8 cellular contexts compared by ENCODE assay signal in genomic region chr19:44718441-44719261, GRCh38. TPM values are rescaled to one million over a fixed set of nuclear protein-coding genes. Genes with fewer than 3 reads are reported as not detected.
A peak's percentile ranks its signal among the peaks of the same experiment; 100 is the strongest.
DNase-seq lines count a peak whose midpoint lies in the region; ATAC-seq and TF ChIP-seq lines count a peak whose summit lies in the region.

No MANE protein-coding gene starts in this region.

- H3K27me3 ChIP-seq in IMR-90 (ENCODE audit: control insufficient read depth, insufficient read depth, low read length) (no peaks in the 10 kb centered on the region), thyroid gland (no peaks in the 10 kb centered on the region)

- POLR2A ChIA-PET in IMR-90 (lab: Charles Lee; ENCODE audit: unreplicated experiment) = interaction anchor here (0.6 kb wide), 2 partner anchors 12 to 185 kb away, joined by 3 to 6 read pairs; no protein-coding TSS in a partner anchor

- H3K9me3 ChIP-seq in IMR-90 (ENCODE audit: control insufficient read depth, insufficient read depth, low read length) = peaks cover 6% of the 10 kb centered on the region
- H3K9me3 ChIP-seq in thyroid gland = no peaks in the 10 kb centered on the region

- peak; percentile 56 for DNase-seq in IMR-90
- DNase-seq in cardiac fibroblast (ENCODE audit: low read depth in 2 of 2) = peak; percentile 59 to 94
- DNase-seq in left kidney (ENCODE audit: low read depth, low spot score) = peak; percentile 95
- DNase-seq in thyroid gland = peak; percentile 96
- no peak for DNase-seq in mesenteric fat pad (ENCODE audit: low spot score)
- DNase-seq in stimulated activated CD4-positive, alpha-beta T cell treated with anti-CD3 and anti-CD28 coated beads, Interleukin-4, amount 100 ng/mL, for 4 hours = no peak

- H3K56ac ChIP-seq in IMR-90 (ENCODE audit: extremely low read depth, insufficient read depth, low read length) = peak overlapping the region; percentile 24; the same call in 1 of the 2 replicates

- H4K5ac ChIP-seq in IMR-90 (ENCODE audit: low read depth, low read length) = peak overlapping the region; percentile 27

- in situ Hi-C loops in IMR-90 (cut with MboI; ENCODE audit: low sequenced_read_pairs) = no loop called here

- H3K9ac ChIP-seq in IMR-90 (ENCODE audit: low read depth, low read length) = peak overlapping the region; percentile 0; the same call in 1 of the 2 replicates

- WGBS in IMR-90 (ENCODE audit: extremely low coverage in 2 of 2, insufficient read length in 1 of 2), 2 experiments = no CpG with 5 or more reads among the region's 11 CpGs
- 12 to 15% methylated on average over 8 to 11 of the region's 11 CpGs for WGBS in thyroid gland, 2 donors

- ATAC-seq in IMR-90 (ENCODE audit: low read depth) (peak; percentile 69), GM21360 (IDR thresholded peaks at IDR 0.05; ENCODE audit: unreplicated experiment) (no peak), HG03520 (IDR thresholded peaks at IDR 0.05; ENCODE audit: unreplicated experiment) (no peak)

- TF ChIP-seq CTCF in IMR-90 (conservative IDR thresholded peaks at IDR 0.05; ENCODE audit: low read depth, low read length) (no peak), cardiac fibroblast (IDR thresholded peaks at IDR 0.05; ENCODE audit: low read depth, low read length) (no peak), thyroid gland (IDR thresholded peaks at IDR 0.05) (no peak)

- no peak overlapping the region for H3K4me3 ChIP-seq in IMR-90 (ENCODE audit: insufficient read depth, low read depth, low read length)
- peak overlapping the region in 1 of 2 donors; percentile 28 for H3K4me3 ChIP-seq in cardiac fibroblast (replicated peaks in 1 of 2; ENCODE audit: low read depth in 2 of 2, low read length in 2 of 2)
- H3K4me3 ChIP-seq in thyroid gland (replicated peaks in 1 of 3) = no peak overlapping the region

- TF ChIP-seq POLR2A in IMR-90 (IDR thresholded peaks at IDR 0.05; ENCODE audit: low read depth, low read length) (no peak), thyroid gland (IDR thresholded peaks at IDR 0.05) (peak in 1 of 2 donors; percentile 28)

- H2BK120ac ChIP-seq in IMR-90 (ENCODE audit: low read depth, low read length) = peak overlapping the region; percentile 98

- H3K4ac ChIP-seq in IMR-90 (ENCODE audit: low read depth, low read length) = peak overlapping the region; percentile 96

- intact Hi-C loops in IMR-90 (cut with micrococcal nuclease) (no loop called here), thyroid gland (cut with DNase I) (no loop called here)

- CTCF ChIA-PET in IMR-90 (lab: Yijun Ruan, JAX) = interaction anchor here (0.6 to 1.8 kb wide), 4 partner anchors 29 to 56 kb away, joined by 3 to 4 read pairs (median 3); no protein-coding TSS in a partner anchor

- H2BK15ac ChIP-seq in IMR-90 (ENCODE audit: low read depth, low read length) = peak overlapping the region; percentile 100; the same call in 2 of the 3 replicates

- peak overlapping the region; percentile 93 for H3K14ac ChIP-seq in IMR-90 (replicated peaks; ENCODE audit: low read depth, low read length)

- H4K91ac ChIP-seq in IMR-90 (ENCODE audit: insufficient read depth, low read depth, low read length) = peak overlapping the region; percentile 97

- H3K79me1 ChIP-seq in IMR-90 (ENCODE audit: low read depth in 1 of 2, low read length in 2 of 2) = no peaks in the 10 kb centered on the region

- H2AK9ac ChIP-seq in IMR-90 (replicated peaks; ENCODE audit: low read depth, low read length, poor library complexity) = peak overlapping the region; percentile 99

- no peaks in the 10 kb centered on the region for H4K20me1 ChIP-seq in IMR-90 (ENCODE audit: insufficient read depth, low read length)

- no TSS peak for BruUV-seq in IMR-90 (replicated peaks; lab: Mats Ljungman, UMichigan)

- H3K4me1 ChIP-seq in IMR-90 (ENCODE audit: control insufficient read depth, insufficient read depth, low read length) (peaks cover 11% of the 10 kb centered on the region), thyroid gland (peaks cover 24 to 46% of the 10 kb centered on the region in 2 donors)

- peak overlapping the region; percentile 41 for H2BK5ac ChIP-seq in IMR-90 (ENCODE audit: low read depth, low read length, poor library complexity, severe bottlenecking)

- H2AK5ac ChIP-seq in IMR-90 (ENCODE audit: low read depth, low read length) = peak overlapping the region; percentile 98

- peak overlapping the region; percentile 8; the same call in 1 of the 2 replicates for H3K4me2 ChIP-seq in IMR-90 (ENCODE audit: low read depth, low read length)

- H2AFZ ChIP-seq in IMR-90 (replicated peaks; ENCODE audit: low read length, poor library complexity) = peak overlapping the region; percentile 99

- peak overlapping the region; percentile 11; the same call in 1 of the 2 replicates for H3K18ac ChIP-seq in IMR-90 (ENCODE audit: low read depth, low read length)

- no peak for TF ChIP-seq RAD21 in IMR-90 (IDR thresholded peaks at IDR 0.05; ENCODE audit: low read length)

- peak overlapping the region; percentile 93 for H2BK20ac ChIP-seq in IMR-90 (ENCODE audit: low read depth, low read length)

- H3K36me3 ChIP-seq in IMR-90 (ENCODE audit: control insufficient read depth, insufficient read depth, low read length) (no peaks in the 10 kb centered on the region), thyroid gland (no peaks in the 10 kb centered on the region)

- dilution Hi-C loops in IMR-90 (cut with HindIII; ENCODE audit: low sequenced_read_pairs, unreplicated experiment) = no loop called here

- peaks cover 10% of the 10 kb centered on the region for H3K9me1 ChIP-seq in IMR-90 (ENCODE audit: insufficient read depth, low read length)

- peak overlapping the region; percentile 66 to 97 for H4K8ac ChIP-seq in IMR-90 (ENCODE audit: low read depth in 2 of 2, low read length in 2 of 2)

- peak overlapping the region; percentile 79; the same call in 1 of the 2 replicates for H3K23ac ChIP-seq in IMR-90 (ENCODE audit: low read depth, low read length)

- H3K27ac ChIP-seq in IMR-90 (ENCODE audit: insufficient read depth, low read length) = peak overlapping the region; percentile 46
- H3K27ac ChIP-seq in thyroid gland = peak overlapping the region; percentile 92 to 99 (median 95)

TF ChIP-seq in IMR-90, 13 proteins besides CTCF, POLR2A, EP300 and RAD21:
- TF ChIP-seq NFE2L2 (IDR thresholded peaks at IDR 0.05; ENCODE audit: low read depth, low read length) (no peak), SMC3 (IDR thresholded peaks at IDR 0.05; ENCODE audit: low read depth, low read length) (no peak), BHLHE40 (IDR thresholded peaks at IDR 0.05; ENCODE audit: low read depth, low read length) (no peak), MAZ (IDR thresholded peaks at IDR 0.05; ENCODE audit: borderline replicate concordance, low read depth, low read length) (peak; percentile 65; the same call in 1 of the 2 replicates)

RNA-seq across cellular contexts. Expression of gene CEACAM16, which starts 19.7 kb away (rescaled TPM):
- total RNA-seq in IMR-90 (2012; rRNA removed) = not detected in 2 replicates
- not detected in 2 replicates for polyA plus RNA-seq in IMR-90 (2012; rRNA removed)
- not detected in 2 replicates for polyA plus RNA-seq in IMR-90 (2012; cell fraction: cytosol; rRNA removed)
- not detected in 2 replicates for polyA plus RNA-seq in IMR-90 (2012; cell fraction: nucleus; rRNA removed; ENCODE audit: low replicate concordance)
- total RNA-seq in thyroid gland = under 1 TPM in 1 of 4 donors, not detected in 3; 0.40 TPM
- not detected for total RNA-seq in mesenteric fat pad

RNA-seq across cellular contexts. Expression of gene BCL3, which starts 29.9 kb away (rescaled TPM):
- total RNA-seq in IMR-90 (2012; rRNA removed) = 1.6 and 1.9 TPM in 2 replicates
- 24.1 and 26.0 TPM in 2 replicates for polyA plus RNA-seq in IMR-90 (2012; rRNA removed)
- polyA plus RNA-seq in IMR-90 (2012; cell fraction: cytosol; rRNA removed) = 26.7 and 52.5 TPM in 2 replicates
- 76.1 and 110 TPM in 2 replicates for polyA plus RNA-seq in IMR-90 (2012; cell fraction: nucleus; rRNA removed; ENCODE audit: low replicate concordance)
- 10 to 100 TPM; 12.4 to 56.2 (median 16.8) TPM for total RNA-seq in thyroid gland
- total RNA-seq in mesenteric fat pad = 73.8 TPM

RNA-seq across cellular contexts. Expression of gene CEACAM19, which starts 47.4 kb away (rescaled TPM):
- total RNA-seq in IMR-90 (2012; rRNA removed) (0.56 and 0.72 TPM in 2 replicates), thyroid gland (1 to 10 TPM in 3 of 4 donors, under 1 TPM in 1; 0.78 to 5.5 (median 3.8) TPM), mesenteric fat pad (3.7 TPM)
- polyA plus RNA-seq in IMR-90 (2012; rRNA removed) = 9.3 and 10.3 TPM in 2 replicates
- 2.6 and 5.9 TPM in 2 replicates for polyA plus RNA-seq in IMR-90 (2012; cell fraction: cytosol; rRNA removed)
- 70.3 and 80.1 TPM in 2 replicates for polyA plus RNA-seq in IMR-90 (2012; cell fraction: nucleus; rRNA removed; ENCODE audit: low replicate concordance)

RNA-seq across cellular contexts. Expression of gene CBLC, which starts 59.0 kb away (rescaled TPM):
- not detected in 2 replicates for total RNA-seq in IMR-90 (2012; rRNA removed)
- polyA plus RNA-seq in IMR-90 (2012; rRNA removed) = not detected in 2 replicates
- polyA plus RNA-seq in IMR-90 (2012; cell fraction: cytosol; rRNA removed) = 0.02 TPM in 1 of 2 replicates, not detected in the other
- polyA plus RNA-seq in IMR-90 (2012; cell fraction: nucleus; rRNA removed; ENCODE audit: low replicate concordance) = 0.12 TPM in 1 of 2 replicates, not detected in the other
- 1 to 10 TPM; 2.0 to 5.6 (median 3.1) TPM for total RNA-seq in thyroid gland
- not detected for total RNA-seq in mesenteric fat pad

Comparison
In these comparisons a context has a peak if more than half of its experiments do, and no peak if none do; other contexts are left out.
1. DNase-seq: peak in IMR-90 (single experiment), cardiac fibroblast (2 of 2), left kidney (single experiment) and thyroid gland (2 of 2); none in mesenteric fat pad (single experiment) and stimulated activated CD4-positive, alpha-beta T cell treated with anti-CD3 and anti-CD28 coated beads, Interleukin-4, amount 100 ng/mL, for 4 hours (0 of 2).